Comparison of ENCODE assay signal across 8 cellular contexts in genomic region chr12:100234591-100235304, GRCh38. TPM values are rescaled to one million over a fixed set of nuclear protein-coding genes. Genes with fewer than 3 reads are reported as not detected.
DNase-seq lines count a peak whose midpoint lies in the region; ATAC-seq and TF ChIP-seq lines count a peak whose summit lies in the region.

No MANE protein-coding gene starts in this region.

- no peak overlapping the region for H3K4me2 ChIP-seq in KMS-11

- H3K4me3 ChIP-seq in BE2C (ENCODE audit: low read depth, low read length) (no peak overlapping the region), KMS-11 (IDR thresholded peaks at IDR 0.05; ENCODE audit: insufficient read depth, low read depth, low read length) (no peak overlapping the region), ovary (no peak overlapping the region)

- H3K9me3 Mint-ChIP-seq in stimulated activated naive CD8-positive, alpha-beta T cell treated with anti-CD3 and anti-CD28 coated beads, Interleukin-15, amount 100 ng/mL, for 72 hours = no peaks in the 10 kb centered on the region

- H3K4me1 Mint-ChIP-seq in stimulated activated naive CD8-positive, alpha-beta T cell treated with anti-CD3 and anti-CD28 coated beads, Interleukin-15, amount 100 ng/mL, for 72 hours = no peaks in the 10 kb centered on the region

- CTCF ChIA-PET in RWPE1 (lab: Yijun Ruan, JAX) = interaction anchor here (0.6 to 1.4 kb wide), 9 partner anchors 74 to 553 kb away, joined by 3 to 9 read pairs (median 4); no protein-coding TSS in a partner anchor

- no peak overlapping the region for H3K27ac Mint-ChIP-seq in stimulated activated naive CD8-positive, alpha-beta T cell treated with anti-CD3 and anti-CD28 coated beads, Interleukin-15, amount 100 ng/mL, for 72 hours

- 17 to 21% (median 20%) methylated on average over 7 of the region's 7 CpGs for WGBS in ovary, 3 donors

- H3K79me2 ChIP-seq in KMS-11 (ENCODE audit: insufficient read depth, low read depth) = no peaks in the 10 kb centered on the region

- no peak overlapping the region for H2AFZ ChIP-seq in KMS-11 (ENCODE audit: low read depth)

- no peaks in the 10 kb centered on the region for H3K4me1 ChIP-seq in BE2C
- H3K4me1 ChIP-seq in KMS-11 (ENCODE audit: low read depth, poor library complexity, severe bottlenecking) = peaks cover 14% of the 10 kb centered on the region
- H3K4me1 ChIP-seq in ovary (ENCODE audit: insufficient read depth) = peaks cover 1% of the 10 kb centered on the region

- no peak for TF ChIP-seq EP300 in ovary (IDR thresholded peaks at IDR 0.05)

- DNase-seq in BE2C = no peak
- peak; percentile 30 for DNase-seq in RWPE1 (ENCODE audit: low spot score)
- peak; percentile 77 for DNase-seq in fibroblast of peridontal ligament (ENCODE audit: extremely low read depth)
- no peak for DNase-seq in ovary
- DNase-seq in stimulated activated naive CD8-positive, alpha-beta T cell treated with anti-CD3 and anti-CD28 coated beads, Interleukin-15, amount 100 ng/mL, for 72 hours = no peak

- POLR2A ChIA-PET in RWPE1 (lab: Yijun Ruan, JAX; ENCODE audit: low non-redundant PET) = no interaction called here

- H3K27me3 Mint-ChIP-seq in stimulated activated naive CD8-positive, alpha-beta T cell treated with anti-CD3 and anti-CD28 coated beads, Interleukin-15, amount 100 ng/mL, for 72 hours = no peaks in the 10 kb centered on the region

- no peak overlapping the region for H3K4me3 Mint-ChIP-seq in stimulated activated naive CD8-positive, alpha-beta T cell treated with anti-CD3 and anti-CD28 coated beads, Interleukin-15, amount 100 ng/mL, for 72 hours

- TF ChIP-seq POLR2A in ovary (IDR thresholded peaks at IDR 0.05) = no peak

- H3K9ac ChIP-seq in KMS-11 = no peak overlapping the region

- H3K36me3 ChIP-seq in BE2C = no peaks in the 10 kb centered on the region
- no peaks in the 10 kb centered on the region for H3K36me3 ChIP-seq in KMS-11 (ENCODE audit: insufficient read depth)
- H3K36me3 ChIP-seq in ovary = no peaks in the 10 kb centered on the region

- ATAC-seq in GM18517 (IDR thresholded peaks at IDR 0.05; ENCODE audit: unreplicated experiment) (peak; percentile 67), GM19463 (IDR thresholded peaks at IDR 0.05; ENCODE audit: unreplicated experiment) (no peak)
- ATAC-seq in stimulated activated naive CD8-positive, alpha-beta T cell treated with anti-CD3 and anti-CD28 coated beads, Interleukin-15, amount 100 ng/mL, for 72 hours = no peak

- no peaks in the 10 kb centered on the region for H4K20me1 ChIP-seq in KMS-11 (ENCODE audit: insufficient read depth)

- H3K27me3 ChIP-seq in BE2C (no peaks in the 10 kb centered on the region), KMS-11 (ENCODE audit: insufficient read depth, low read depth) (no peaks in the 10 kb centered on the region), ovary (no peaks in the 10 kb centered on the region)

- H3K27ac ChIP-seq in KMS-11 (no peak overlapping the region), RWPE1 (no peak overlapping the region), ovary (no peak overlapping the region)

- intact Hi-C loops in ovary (cut with DNase I) = loop anchor here in 3 of 4 donors (10.0 kb wide), 2 partner anchors 320 to 490 kb away; no protein-coding TSS in a partner anchor

- H3K9me3 ChIP-seq in BE2C (no peaks in the 10 kb centered on the region), ovary (no peaks in the 10 kb centered on the region)

- peak; percentile 79 for TF ChIP-seq CTCF in BE2C (IDR thresholded peaks at IDR 0.05; ENCODE audit: low read depth, low read length)
- peak; percentile 68 for TF ChIP-seq CTCF in KMS-11 (conservative IDR thresholded peaks at IDR 0.05; ENCODE audit: low read depth, low read length)
- TF ChIP-seq CTCF in RWPE1 (conservative IDR thresholded peaks at IDR 0.05; ENCODE audit: low read depth) = peak; percentile 83
- TF ChIP-seq CTCF in ovary (IDR thresholded peaks at IDR 0.05) = peak; percentile 23 to 51 (median 47)

RNA-seq across cellular contexts. Expression of gene DEPDC4, which starts 32.1 kb away (rescaled TPM):
- not detected for polyA plus RNA-seq in BE2C (2012; ENCODE audit: insufficient read depth, insufficient read length, low read depth)
- total RNA-seq in ovary = 1 to 10 TPM in 4 of 7 donors, under 1 TPM in 2, not detected in 1; 0.24 to 2.6 (median 1.1) TPM
- polyA plus RNA-seq in ovary = under 1 TPM; 0.68 to 0.92 TPM

RNA-seq across cellular contexts. Expression of gene SCYL2, which starts 32.2 kb away (rescaled TPM):
- polyA plus RNA-seq in BE2C (2012; ENCODE audit: insufficient read depth, insufficient read length, low read depth) = 20.2 TPM
- 10 to 100 TPM; 33.3 to 47.6 (median 38.5) TPM for total RNA-seq in ovary
- polyA plus RNA-seq in ovary = 10 to 100 TPM; 11.0 to 16.2 TPM

RNA-seq across cellular contexts. Expression of gene ACTR6, which starts 34.1 kb away (rescaled TPM):
- polyA plus RNA-seq in BE2C (2012; ENCODE audit: insufficient read depth, insufficient read length, low read depth) = 23.5 TPM
- 10 to 100 TPM; 13.4 to 28.0 (median 22.4) TPM for total RNA-seq in ovary
- 10 to 100 TPM; 17.2 to 18.2 TPM for polyA plus RNA-seq in ovary

Comparison
In these comparisons a context has a peak if more than half of its experiments do, and no peak if none do; other contexts are left out.
1. DNase-seq: peak in RWPE1 (single experiment) and fibroblast of peridontal ligament (single experiment); none in BE2C (single experiment), ovary (0 of 5) and stimulated activated naive CD8-positive, alpha-beta T cell treated with anti-CD3 and anti-CD28 coated beads, Interleukin-15, amount 100 ng/mL, for 72 hours (0 of 2).
2. Peak in every context shown above with its lines, with median percentiles within 50 percentile points of each other: CTCF ChIP-seq.